In the genomic region with DNA sequence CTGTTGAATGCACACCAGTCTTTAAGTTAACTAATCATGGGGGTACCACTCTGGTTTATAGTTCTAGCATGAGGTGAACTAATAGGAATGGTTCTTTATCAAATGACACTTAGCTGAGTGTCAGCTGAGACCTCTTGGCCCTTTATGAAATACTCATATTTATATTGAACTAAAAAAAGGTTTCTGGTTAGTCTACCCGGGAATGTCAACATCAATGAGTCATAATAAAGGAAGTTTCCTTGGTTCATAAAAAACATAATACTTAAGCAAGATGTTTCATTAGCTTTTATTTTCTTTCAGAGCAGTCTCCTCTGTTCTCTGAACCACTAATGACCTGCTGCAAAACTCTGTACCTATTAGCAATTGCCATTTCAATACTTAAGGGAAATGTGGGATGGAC, we compare ENCODE assay signal across 13 cellular contexts. TPM values are rescaled to one million over a fixed set of nuclear protein-coding genes. Genes with fewer than 3 reads are reported as not detected.
DNase-seq lines count a peak whose midpoint lies in the region; ATAC-seq, FAIRE-seq and TF ChIP-seq lines count a peak whose summit lies in the region.
"Had no signal": no experiment of that assay in that cellular context is flagged by ENCODE, and none has a peak within 500 bp of the region (broad histone marks: within the 10 kb centered on the region; RNA-seq: fewer than 3 reads in every experiment).

No MANE protein-coding gene starts in this region.

- no peaks in the 10 kb centered on the region for H3K9me3 Mint-ChIP-seq in activated T-helper 17 cell treated with anti-CD3 and anti-CD28 coated beads, Interleukin-2, amount 50 U/mL, for 72 hours
- H3K9me3 Mint-ChIP-seq: stimulated activated naive CD8-positive, alpha-beta T cell treated with anti-CD3 and anti-CD28 coated beads, Interleukin-15, Interleukin-2, amounts not matched to agents 100 ng/mL and 50 ng/mL, for 24 hours had no signal

- H3K9me3 ChIP-seq in body of pancreas, result no peaks in the 10 kb centered on the region
- no peaks in the 10 kb centered on the region for H3K9me3 ChIP-seq in right atrium auricular region
- no peaks in the 10 kb centered on the region for H3K9me3 ChIP-seq in subcutaneous abdominal adipose tissue (ENCODE audit: control insufficient read depth in 5 of 5, low read length in 5 of 5)

- TF ChIP-seq POLR2A in body of pancreas (IDR thresholded peaks at IDR 0.05), result no peak

- H3K27ac ChIP-seq in body of pancreas (peak overlapping the region in 1 of 4 donors; percentile 26), right atrium auricular region (peak overlapping the region; percentile 47 to 57), subcutaneous abdominal adipose tissue (ENCODE audit: low read depth, low read length) (peak overlapping the region; percentile 71)

- no peak overlapping the region for H3K4me3 Mint-ChIP-seq in activated T-helper 17 cell treated with anti-CD3 and anti-CD28 coated beads, Interleukin-2, amount 50 U/mL, for 72 hours
- H3K4me3 Mint-ChIP-seq: stimulated activated naive CD8-positive, alpha-beta T cell treated with anti-CD3 and anti-CD28 coated beads, Interleukin-15, Interleukin-2, amounts not matched to agents 100 ng/mL and 50 ng/mL, for 24 hours had no signal

- H3K36me3 Mint-ChIP-seq in activated T-helper 17 cell treated with anti-CD3 and anti-CD28 coated beads, Interleukin-2, amount 50 U/mL, for 72 hours (ENCODE audit: low read depth), result no peaks in the 10 kb centered on the region

- WGBS in body of pancreas, 2 donors, result 16 to 28% methylated on average over 1 of the region's 1 CpG

- H3K4me3 ChIP-seq in body of pancreas (no peak overlapping the region), right atrium auricular region (no peak overlapping the region), subcutaneous abdominal adipose tissue (ENCODE audit: low read depth in 1 of 5, low read length in 5 of 5) (peak overlapping the region in 1 of 5 donors; percentile 13)

- peaks cover 7% of the 10 kb centered on the region for H3K27me3 Mint-ChIP-seq in activated T-helper 17 cell treated with anti-CD3 and anti-CD28 coated beads, Interleukin-2, amount 50 U/mL, for 72 hours

- H3K4me1 ChIP-seq in body of pancreas (no peaks in the 10 kb centered on the region), right atrium auricular region (peaks cover 0 to 29% of the 10 kb centered on the region in 2 donors), subcutaneous abdominal adipose tissue (ENCODE audit: control insufficient read depth in 5 of 5, insufficient read depth in 5 of 5, low read length in 5 of 5) (peaks cover 6 to 77% (median 74%) of the 10 kb centered on the region in 5 donors)

- H3K27ac Mint-ChIP-seq in activated T-helper 17 cell treated with anti-CD3 and anti-CD28 coated beads, Interleukin-2, amount 50 U/mL, for 72 hours, result no peak overlapping the region
- H3K27ac Mint-ChIP-seq: stimulated activated naive CD8-positive, alpha-beta T cell treated with anti-CD3 and anti-CD28 coated beads, Interleukin-15, Interleukin-2, amounts not matched to agents 100 ng/mL and 50 ng/mL, for 24 hours had no signal

- DNase-seq in HT1080 (ENCODE audit: low read depth) (peak; percentile 60), body of pancreas (no peak), right atrium auricular region (ENCODE audit: low spot score) (no peak), cerebellar cortex (ENCODE audit: low spot score) (no peak), urothelium cell line (ENCODE audit: low spot score) (no peak)
- DNase-seq: stimulated activated CD4-positive, alpha-beta T cell treated with anti-CD3 and anti-CD28 coated beads, Interleukin-12 subunit alpha, Interleukin-12 subunit beta, amount 100 ng/mL, for 4 hours had no signal

- intact Hi-C loops in body of pancreas (cut with DNase I), result no loop called here

- no peaks in the 10 kb centered on the region for H3K4me1 Mint-ChIP-seq in activated T-helper 17 cell treated with anti-CD3 and anti-CD28 coated beads, Interleukin-2, amount 50 U/mL, for 72 hours

- H3K36me3 ChIP-seq in body of pancreas (replicated peaks in 1 of 2; ENCODE audit: insufficient read depth in 1 of 2, low read depth in 2 of 2), result no peaks in the 10 kb centered on the region
- no peaks in the 10 kb centered on the region for H3K36me3 ChIP-seq in right atrium auricular region
- peaks cover 2 to 14% (median 8%) of the 10 kb centered on the region in 5 donors for H3K36me3 ChIP-seq in subcutaneous abdominal adipose tissue (ENCODE audit: control insufficient read depth in 5 of 5, insufficient read depth in 5 of 5, low read length in 5 of 5)

- FAIRE-seq in urothelium cell line (lab: Jason Lieb, UNC), result no peak

- H3K9ac ChIP-seq in subcutaneous abdominal adipose tissue (ENCODE audit: low read length in 5 of 5), result no peak overlapping the region

- H3K27me3 ChIP-seq in body of pancreas (no peaks in the 10 kb centered on the region), right atrium auricular region (no peaks in the 10 kb centered on the region), subcutaneous abdominal adipose tissue (ENCODE audit: control insufficient read depth in 5 of 5, insufficient read depth in 4 of 5, low read length in 5 of 5) (no peaks in the 10 kb centered on the region)

- ATAC-seq in body of pancreas (peak; percentile 47), HG03039 (IDR thresholded peaks at IDR 0.05; ENCODE audit: unreplicated experiment) (no peak)
- no peak for ATAC-seq in activated T-helper 17 cell treated with anti-CD3 and anti-CD28 coated beads, Interleukin-2, amount 50 U/mL, for 72 hours (replicated peaks)

- TF ChIP-seq CTCF in body of pancreas (IDR thresholded peaks at IDR 0.05), result no peak
- no peak for TF ChIP-seq CTCF in right atrium auricular region (IDR thresholded peaks at IDR 0.05)

RNA-seq across cellular contexts. Expression of a gene that starts 13.7 kb away (rescaled TPM):
- total RNA-seq in HT1080 (2014; rRNA removed; shearing (Covaris generic)), result 8.8 and 10.6 TPM in 2 replicates
- 21.1 and 28.7 TPM in 2 replicates for polyA plus RNA-seq in HT1080 (2015; cell fraction: cytosol; rRNA removed)
- polyA plus RNA-seq in HT1080 (2015; cell fraction: nucleus; rRNA removed), result 41.1 and 44.3 TPM in 2 replicates
- 10 to 100 TPM; 33.9 to 39.4 TPM for total RNA-seq in body of pancreas
- total RNA-seq in right atrium auricular region, result 10 to 100 TPM; 17.5 to 29.2 TPM
- under 1 TPM in 1 of 2 donors, not detected in 1; 0.05 TPM for total RNA-seq in activated T-helper 17 cell treated with anti-CD3 and anti-CD28 coated beads, Interleukin-2, amount 50 U/mL, for 72 hours
- total RNA-seq: T-helper 1 cell treated with Interleukin-12 subunit alpha and Interleukin-12 subunit beta and Interleukin-4 antibody, amounts not matched to agents 30 ng/mL and 1 ng/mL, for 36 hours had no signal

RNA-seq across cellular contexts. Expression of a gene that starts 46.8 kb away (rescaled TPM):
- not detected in 2 replicates for total RNA-seq in HT1080 (2014; rRNA removed; shearing (Covaris generic))
- polyA plus RNA-seq in HT1080 (2015; cell fraction: cytosol; rRNA removed), result not detected in 2 replicates
- not detected in 2 replicates for polyA plus RNA-seq in HT1080 (2015; cell fraction: nucleus; rRNA removed)
- total RNA-seq in body of pancreas (not detected), right atrium auricular region (not detected)
- total RNA-seq in activated T-helper 17 cell treated with anti-CD3 and anti-CD28 coated beads, Interleukin-2, amount 50 U/mL, for 72 hours, result not detected
- total RNA-seq: Daoy; kidney epithelial cell; T-helper 1 cell treated with Interleukin-12 subunit alpha and Interleukin-12 subunit beta and Interleukin-4 antibody, amounts not matched to agents 30 ng/mL and 1 ng/mL, for 36 hours had no signal
